Comparison of ENCODE assay signal across 23 cellular contexts in genomic region chr12:21429994-21430393, GRCh38. TPM values are rescaled to one million over a fixed set of nuclear protein-coding genes. Genes with fewer than 3 reads are reported as not detected.
"Had no signal": no experiment of that assay in that cellular context is flagged by ENCODE, and none has a peak within 500 bp of the region (broad histone marks: within the 10 kb centered on the region; RNA-seq: fewer than 3 reads in every experiment).

No MANE protein-coding gene starts in this region.

- H3K4me1 ChIP-seq: gastrocnemius medialis, heart left ventricle, prostate gland, right lobe of liver, suprapubic skin had no signal

- H3K27ac ChIP-seq: cardiac muscle cell, gastrocnemius medialis, heart left ventricle, prostate gland, right lobe of liver, suprapubic skin, VCaP had no signal

- H3K36me3 ChIP-seq: cardiac muscle cell, gastrocnemius medialis, heart left ventricle, prostate gland, right lobe of liver, suprapubic skin had no signal

- FAIRE-seq: islet of Langerhans had no signal

- H3K4me1 Mint-ChIP-seq: activated CD4-positive, alpha-beta memory T cell treated with anti-CD3 and anti-CD28 coated beads, Interleukin-2, amount 10 ng/mL, durations not matched to agents 7 days and 5 days; activated CD4-positive, alpha-beta T cell treated with anti-CD3 and anti-CD28 coated beads for 36 hours had no signal

- ATAC-seq: activated CD4-positive, alpha-beta T cell treated with anti-CD3 and anti-CD28 coated beads for 36 hours; activated naive CD4-positive, alpha-beta T cell treated with anti-CD3 and anti-CD28 coated beads, Interleukin-2, amount 50 U/mL, for 72 hours; activated T-cell treated with anti-CD3 and anti-CD28 coated beads, Interleukin-2, amount 50 U/mL, for 4 hours; gastrocnemius medialis; heart left ventricle; mucosa of descending colon; natural killer cell treated with Interleukin-12 subunit alpha and Interleukin-12 subunit beta and Interleukin-15 and Interleukin-18, amount 100 ng/mL, for 72 hours; right lobe of liver; stimulated activated naive CD8-positive, alpha-beta T cell treated with anti-CD3 and anti-CD28 coated beads, Interleukin-15, Interleukin-2, amounts not matched to agents 100 U/mL and 50 U/mL, for 24 hours had no signal

- H3K27me3 ChIP-seq: cardiac muscle cell, right lobe of liver had no signal

- H3K4me3 Mint-ChIP-seq: activated CD4-positive, alpha-beta memory T cell treated with anti-CD3 and anti-CD28 coated beads, Interleukin-2, amount 10 ng/mL, durations not matched to agents 7 days and 5 days; activated CD4-positive, alpha-beta T cell treated with anti-CD3 and anti-CD28 coated beads for 36 hours; activated T-cell treated with anti-CD3 and anti-CD28 coated beads, Interleukin-2, amount 50 U/mL, for 4 hours; natural killer cell treated with Interleukin-12 subunit alpha and Interleukin-12 subunit beta and Interleukin-15 and Interleukin-18, amount 100 ng/mL, for 72 hours had no signal

- H3K9me3 Mint-ChIP-seq: activated naive CD4-positive, alpha-beta T cell treated with anti-CD3 and anti-CD28 coated beads, Interleukin-2, amount 50 U/mL, for 72 hours; activated T-cell treated with anti-CD3 and anti-CD28 coated beads, Interleukin-2, amount 50 U/mL, for 4 hours; natural killer cell treated with Interleukin-12 subunit alpha and Interleukin-12 subunit beta and Interleukin-15 and Interleukin-18, amount 100 ng/mL, for 72 hours had no signal

- H3K4me2 ChIP-seq: smooth muscle cell had no signal

- H3K9me3 ChIP-seq: gastrocnemius medialis, heart left ventricle, mucosa of descending colon, prostate gland, right lobe of liver, suprapubic skin had no signal

- H3K36me3 Mint-ChIP-seq: activated naive CD4-positive, alpha-beta T cell treated with anti-CD3 and anti-CD28 coated beads, Interleukin-2, amount 50 U/mL, for 72 hours; natural killer cell treated with Interleukin-12 subunit alpha and Interleukin-12 subunit beta and Interleukin-15 and Interleukin-18, amount 100 ng/mL, for 72 hours had no signal

- H3K4me3 ChIP-seq: cardiac muscle cell, gastrocnemius medialis, heart left ventricle, mucosa of descending colon, prostate gland, right lobe of liver, smooth muscle cell, suprapubic skin had no signal

- DNase-seq: activated CD4-positive, alpha-beta memory T cell treated with anti-CD3 and anti-CD28 coated beads, Interleukin-2, amount 10 ng/mL, durations not matched to agents 7 days and 5 days; activated CD4-positive, alpha-beta T cell treated with anti-CD3 and anti-CD28 coated beads for 36 hours; activated gamma-delta T cell; activated T-cell treated with anti-CD3 and anti-CD28 coated beads, Interleukin-2, amount 50 U/mL, for 4 hours; erythroblast; gastrocnemius medialis; heart left ventricle; mucosa of descending colon; occipital lobe; right lobe of liver; stimulated activated naive CD8-positive, alpha-beta T cell treated with anti-CD3 and anti-CD28 coated beads, Interleukin-15, Interleukin-2, amounts not matched to agents 100 U/mL and 50 U/mL, for 24 hours; T1000; trophoblast cell had no signal

- H3K27ac Mint-ChIP-seq: activated CD4-positive, alpha-beta memory T cell treated with anti-CD3 and anti-CD28 coated beads, Interleukin-2, amount 10 ng/mL, durations not matched to agents 7 days and 5 days; activated CD4-positive, alpha-beta T cell treated with anti-CD3 and anti-CD28 coated beads for 36 hours; activated naive CD4-positive, alpha-beta T cell treated with anti-CD3 and anti-CD28 coated beads, Interleukin-2, amount 50 U/mL, for 72 hours; natural killer cell treated with Interleukin-12 subunit alpha and Interleukin-12 subunit beta and Interleukin-15 and Interleukin-18, amount 100 ng/mL, for 72 hours had no signal

RNA-seq across cellular contexts. Expression of gene IAPP, which starts 57.3 kb away (rescaled TPM):
- total RNA-seq: activated CD4-positive, alpha-beta memory T cell treated with anti-CD3 and anti-CD28 coated beads, Interleukin-2, amount 10 ng/mL, durations not matched to agents 7 days and 5 days; activated CD4-positive, alpha-beta T cell treated with anti-CD3 and anti-CD28 coated beads for 36 hours; activated naive CD4-positive, alpha-beta T cell treated with anti-CD3 and anti-CD28 coated beads, Interleukin-2, amount 50 U/mL, for 72 hours; activated T-cell treated with anti-CD3 and anti-CD28 coated beads, Interleukin-2, amount 50 U/mL, for 4 hours; dermis microvascular lymphatic vessel endothelial cell; gastrocnemius medialis; heart left ventricle; lung microvascular endothelial cell; mucosa of descending colon; natural killer cell treated with Interleukin-12 subunit alpha and Interleukin-12 subunit beta and Interleukin-15 and Interleukin-18, amount 100 ng/mL, for 72 hours; occipital lobe; prostate gland; smooth muscle cell; suprapubic skin had no signal
- polyA plus RNA-seq: cardiac muscle cell, heart left ventricle, smooth muscle cell had no signal
